ENCODE assay signal across 13 cellular contexts in the genomic region with DNA sequence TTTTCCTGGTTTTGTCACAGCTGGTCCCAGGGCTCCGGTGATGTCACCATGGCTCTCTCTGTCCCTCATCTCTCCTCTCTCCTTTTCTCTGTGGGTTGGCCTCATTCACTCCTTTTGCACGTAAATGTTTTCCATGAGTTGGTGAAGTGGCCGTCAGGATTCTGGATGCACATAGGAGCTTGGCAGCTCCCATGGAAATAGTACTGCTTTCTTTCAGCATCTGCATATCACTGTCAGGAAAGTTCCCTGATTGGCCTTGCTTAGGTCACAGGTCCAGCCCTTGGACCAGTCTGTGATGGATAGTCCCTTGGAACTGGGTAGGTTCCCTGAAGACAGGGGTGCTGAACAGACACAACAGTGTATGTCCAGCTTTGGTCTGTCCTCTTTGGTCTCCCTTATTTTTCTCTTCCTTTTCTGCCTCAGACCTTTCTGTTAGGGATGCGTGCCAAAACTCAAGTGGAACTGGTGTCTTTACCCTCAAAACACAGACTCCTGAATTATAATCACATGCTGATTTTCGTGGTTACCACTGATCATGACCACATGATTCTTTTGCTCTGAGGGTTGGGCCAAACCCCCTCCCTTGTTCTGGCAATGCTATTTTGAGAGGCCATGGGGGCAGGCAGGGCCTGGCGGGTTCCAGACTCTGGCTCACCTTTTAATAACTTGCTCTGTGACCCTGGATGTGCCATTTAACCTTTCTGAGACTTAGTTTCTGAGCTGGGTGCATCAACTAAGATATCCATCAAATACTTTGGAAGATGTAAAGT.
DNase-seq lines count a peak whose midpoint lies in the region; ATAC-seq and TF ChIP-seq lines count a peak whose summit lies in the region.
"Had no signal": no experiment of that assay in that cellular context is flagged by ENCODE, and none has a peak within 500 bp of the region (broad histone marks: within the 10 kb centered on the region; RNA-seq: fewer than 3 reads in every experiment).

No MANE protein-coding gene starts in this region.

- no peaks in the 10 kb centered on the region for H3K36me3 ChIP-seq in mucosa of descending colon (ENCODE audit: low read depth)

- H3K27me3 Mint-ChIP-seq in activated naive CD8-positive, alpha-beta T cell treated with anti-CD3 and anti-CD28 coated beads, Interleukin-2, amount 10 ng/mL, durations not matched to agents 7 days and 5 days: no peaks in the 10 kb centered on the region

- intact Hi-C loops in mucosa of descending colon (cut with DNase I, micrococcal nuclease): no loop called here

- H3K4me3 ChIP-seq in mucosa of descending colon: no peak overlapping the region
- H3K4me3 ChIP-seq: GM23248 had no signal

- peak; percentile 29 for ATAC-seq in HG03442 (IDR thresholded peaks at IDR 0.05; ENCODE audit: unreplicated experiment)
- ATAC-seq in activated naive CD8-positive, alpha-beta T cell treated with anti-CD3 and anti-CD28 coated beads, Interleukin-2, amount 10 ng/mL, durations not matched to agents 7 days and 5 days (ENCODE audit: low read depth): no peak
- ATAC-seq in mucosa of descending colon: peak; percentile 24
- ATAC-seq in GM21526 (IDR thresholded peaks at IDR 0.05; ENCODE audit: low FRiP score, unreplicated experiment): no peak
- ATAC-seq in HG02981 (IDR thresholded peaks at IDR 0.05; ENCODE audit: unreplicated experiment): no peak

- H3K9me3 Mint-ChIP-seq in activated naive CD8-positive, alpha-beta T cell treated with anti-CD3 and anti-CD28 coated beads, Interleukin-2, amount 10 ng/mL, durations not matched to agents 7 days and 5 days: no peaks in the 10 kb centered on the region

- H3K4me3 Mint-ChIP-seq in activated naive CD8-positive, alpha-beta T cell treated with anti-CD3 and anti-CD28 coated beads, Interleukin-2, amount 10 ng/mL, durations not matched to agents 7 days and 5 days: peak overlapping the region; percentile 69

- peaks cover 22% of the 10 kb centered on the region for H3K36me3 Mint-ChIP-seq in activated naive CD8-positive, alpha-beta T cell treated with anti-CD3 and anti-CD28 coated beads, Interleukin-2, amount 10 ng/mL, durations not matched to agents 7 days and 5 days

- TF ChIP-seq CTCF in mucosa of descending colon (IDR thresholded peaks at IDR 0.05): no peak

- POLR2A ChIA-PET in activated naive CD8-positive, alpha-beta T cell treated with anti-CD3 and anti-CD28 coated beads, Interleukin-2, amount 10 ng/mL, durations not matched to agents 7 days and 5 days (lab: Charles Lee): interaction anchor here (0.6 kb wide), 1 partner anchor 83 kb away, joined by 5 read pairs; no protein-coding TSS in a partner anchor

- H3K4me1 Mint-ChIP-seq in activated naive CD8-positive, alpha-beta T cell treated with anti-CD3 and anti-CD28 coated beads, Interleukin-2, amount 10 ng/mL, durations not matched to agents 7 days and 5 days: peaks cover 50% of the 10 kb centered on the region

- peak overlapping the region; percentile 82 for H3K27ac Mint-ChIP-seq in activated naive CD8-positive, alpha-beta T cell treated with anti-CD3 and anti-CD28 coated beads, Interleukin-2, amount 10 ng/mL, durations not matched to agents 7 days and 5 days

- peak; percentile 26 for DNase-seq in Caki2 (ENCODE audit: low read depth)
- no peak for DNase-seq in activated naive CD8-positive, alpha-beta T cell treated with anti-CD3 and anti-CD28 coated beads, Interleukin-2, amount 10 ng/mL, durations not matched to agents 7 days and 5 days
- peak in 1 of 3 donors; percentile 15 for DNase-seq in mucosa of descending colon
- DNase-seq in NCI-H69 (lab: John Stamatoyannopoulos, UW): no peak
- no peak for DNase-seq in activated CD4-positive, alpha-beta T cell treated with anti-CD3 and anti-CD28 coated beads, Interleukin-2, amount 50 U/mL, for 4 hours
- DNase-seq: Calu3; GM23248; NCI-H510A; occipital lobe; stimulated activated CD4-positive, alpha-beta T cell treated with anti-CD3 and anti-CD28 coated beads, Interleukin-2, amount 100 ng/mL, for 24 hours had no signal

- no peaks in the 10 kb centered on the region for H3K4me1 ChIP-seq in mucosa of descending colon (ENCODE audit: low read depth)

- in situ Hi-C loops in Caki2 (cut with HindIII; ENCODE audit: low pct_unique_long_range_greater_than_20kb, low sequenced_read_pairs): no loop called here

- no peaks in the 10 kb centered on the region for H3K9me3 ChIP-seq in mucosa of descending colon

Comparison
In these comparisons a context has a peak if more than half of its experiments do, and no peak if none do; other contexts are left out.
1. ATAC-seq: peak in HG03442 (single experiment) and mucosa of descending colon (single experiment); none in activated naive CD8-positive, alpha-beta T cell treated with anti-CD3 and anti-CD28 coated beads, Interleukin-2, amount 10 ng/mL, durations not matched to agents 7 days and 5 days (single experiment), GM21526 (single experiment) and HG02981 (single experiment).